In genomic region chrX:32155044-32155638, GRCh38 we compare ENCODE assay signal across 22 cellular contexts.
A peak's percentile ranks its signal among the peaks of the same experiment; 100 is the strongest.
DNase-seq lines count a peak whose midpoint lies in the region; TF ChIP-seq lines count a peak whose summit lies in the region.
"Had no signal": no experiment of that assay in that cellular context is flagged by ENCODE, and none has a peak within 500 bp of the region (broad histone marks: within the 10 kb centered on the region; RNA-seq: fewer than 3 reads in every experiment).

No MANE protein-coding gene starts in this region.

- H3K9me2 ChIP-seq in Karpas-422 (replicated peaks; ENCODE audit: insufficient read depth, low read length), result no peaks in the 10 kb centered on the region

- H3K9ac ChIP-seq in Karpas-422 (ENCODE audit: low read length), result no peak overlapping the region

- no peak for TF ChIP-seq POLR2A in thyroid gland (IDR thresholded peaks at IDR 0.05)

- H3K36me3 ChIP-seq in Karpas-422 (ENCODE audit: insufficient read depth, low read length) (no peaks in the 10 kb centered on the region), thyroid gland (no peaks in the 10 kb centered on the region)
- H3K36me3 ChIP-seq: BE2C, breast epithelium, left lung, upper lobe of left lung had no signal

- 23 to 34% methylated on average over 5 of the region's 5 CpGs for WGBS in thyroid gland, 2 donors

- intact Hi-C loops in thyroid gland (cut with DNase I), result no loop called here

- H2AFZ ChIP-seq in Karpas-422 (ENCODE audit: low read length), result no peak overlapping the region
- H2AFZ ChIP-seq: PC-9 had no signal

- TF ChIP-seq CTCF in thyroid gland (IDR thresholded peaks at IDR 0.05), result no peak
- TF ChIP-seq CTCF in GM13977 (IDR thresholded peaks at IDR 0.05; ENCODE audit: extremely low read depth, insufficient read depth, missing control alignments), result no peak

- DNase-seq in NCI-H1417 (lab: John Stamatoyannopoulos, UW) (peak in 2 of 3 experiments; percentile 11 to 55), NCI-H1417 treated with DMSO at 0.1 percent for 48 hours (lab: John Stamatoyannopoulos, UW) (no peak), cerebellar cortex (ENCODE audit: low spot score) (peak; percentile 75), medulla oblongata (ENCODE audit: extremely low spot score) (peak; percentile 29), substantia nigra (lab: John Stamatoyannopoulos, UW) (peak in 27 of 49 donors; percentile 0 to 30 (median 1)), Karpas-422 (no peak), thyroid gland (no peak), GM13977 (ENCODE audit: low spot score) (no peak)
- DNase-seq: activated CD4-positive, CD25-positive, alpha-beta regulatory T cell treated with anti-CD3 and anti-CD28 coated beads, Interleukin-2, amount 50 U/mL, for 72 hours; BE2C; dermis blood vessel endothelial cell; erythroblast; foreskin melanocyte; left lung; mucosa of descending colon; NCI-H1105 treated with DMSO at 0.1 percent for 48 hours; NCI-H774; PC-9; stimulated activated CD4-positive, alpha-beta T cell treated with anti-CD3 and anti-CD28 coated beads, Interleukin-2, amount 100 ng/mL, for 24 hours; upper lobe of left lung had no signal

- H3K9me3 ChIP-seq in Karpas-422 (ENCODE audit: low read length) (peaks cover 3% of the 10 kb centered on the region; the same call in 1 of the 2 replicates), thyroid gland (no peaks in the 10 kb centered on the region)
- H3K9me3 ChIP-seq: BE2C, breast epithelium, left lung, mucosa of descending colon, upper lobe of left lung had no signal

- in situ Hi-C loops in GM13977 (cut with MboI; ENCODE audit: low pct_unique_long_range_greater_than_20kb, low sequenced_read_pairs, unreplicated experiment), result no loop called here

- H3K4me3 ChIP-seq in Karpas-422 (ENCODE audit: low read length) (no peak overlapping the region), thyroid gland (replicated peaks in 1 of 3) (no peak overlapping the region)
- H3K4me3 ChIP-seq: breast epithelium, left lung, mucosa of descending colon, PC-9, upper lobe of left lung had no signal

- no peaks in the 10 kb centered on the region for H4K20me1 ChIP-seq in Karpas-422 (ENCODE audit: insufficient read depth, low read depth, low read length)

- no peak overlapping the region for H3K4me2 ChIP-seq in Karpas-422 (ENCODE audit: low read depth, low read length, poor library complexity, severe bottlenecking)
- H3K4me2 ChIP-seq: PC-9 had no signal

- no peaks in the 10 kb centered on the region for H3K4me1 ChIP-seq in Karpas-422 (ENCODE audit: low read length)
- no peaks in the 10 kb centered on the region for H3K4me1 ChIP-seq in thyroid gland
- H3K4me1 ChIP-seq: BE2C, breast epithelium, left lung, upper lobe of left lung had no signal

- no peaks in the 10 kb centered on the region for H3K79me2 ChIP-seq in Karpas-422 (ENCODE audit: low read length)

- H3K27me3 ChIP-seq in Karpas-422 (ENCODE audit: low read length) (no peaks in the 10 kb centered on the region), thyroid gland (no peaks in the 10 kb centered on the region)
- H3K27me3 ChIP-seq: BE2C, left lung, upper lobe of left lung had no signal

- H3K27ac ChIP-seq in substantia nigra (ENCODE audit: low read depth, low read length, poor library complexity, severe bottlenecking) (no peak overlapping the region), Karpas-422 (ENCODE audit: low read length) (no peak overlapping the region), thyroid gland (no peak overlapping the region)
- H3K27ac ChIP-seq: 22Rv1, breast epithelium, left lung, PC-9, upper lobe of left lung had no signal

Comparison
In these comparisons a context has a peak if more than half of its experiments do, and no peak if none do; other contexts are left out.
1. DNase-seq: peak in NCI-H1417 (2 of 3), cerebellar cortex (single experiment), medulla oblongata (single experiment) and substantia nigra (27 of 49); none in NCI-H1417 treated with DMSO at 0.1 percent for 48 hours (single experiment), Karpas-422 (single experiment), thyroid gland (0 of 2) and GM13977 (single experiment).